Comparison of ENCODE assay signal across 8 cellular contexts in the genomic region with DNA sequence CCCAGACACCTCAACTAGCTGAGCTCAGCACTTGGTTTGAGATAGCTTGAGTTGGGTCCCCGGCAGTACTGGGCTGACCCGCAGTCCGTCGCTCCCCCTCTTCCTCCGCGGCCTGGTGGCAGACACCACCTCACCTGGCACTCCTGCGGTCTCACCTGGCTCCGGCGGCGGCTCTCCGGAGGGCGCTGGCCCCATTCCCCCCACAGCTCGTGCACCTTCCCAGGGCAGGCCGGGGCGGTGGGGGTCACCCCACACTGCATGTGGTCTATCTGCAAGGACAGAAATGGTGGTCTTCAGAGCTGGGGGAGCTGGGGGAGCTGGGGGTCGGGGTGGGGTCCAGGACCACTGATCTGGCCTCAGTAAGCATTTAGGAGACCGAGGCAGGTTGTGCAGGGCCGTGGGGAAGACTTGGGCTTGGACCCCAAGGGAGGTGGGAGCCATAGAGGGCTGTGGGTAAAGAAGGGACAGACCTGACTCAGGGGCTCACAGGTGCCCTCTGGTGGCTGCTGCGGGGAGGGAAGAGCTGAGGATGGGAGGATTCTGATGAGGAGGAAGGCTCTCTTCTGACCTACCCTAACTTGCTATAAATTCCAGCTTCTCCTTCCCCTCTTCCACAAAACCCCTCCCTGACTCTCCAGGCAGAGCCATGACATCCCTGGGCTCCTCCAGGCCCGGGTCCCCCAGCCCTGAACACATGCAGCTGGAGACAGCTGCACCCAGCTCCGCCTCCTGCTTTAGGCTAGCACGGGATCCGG. TPM values are rescaled to one million over a fixed set of nuclear protein-coding genes. Genes with fewer than 3 reads are reported as not detected.
DNase-seq lines count a peak whose midpoint lies in the region; ATAC-seq and TF ChIP-seq lines count a peak whose summit lies in the region.

No MANE protein-coding gene starts in this region.

- H3K4me1 ChIP-seq in A673 (ENCODE audit: insufficient read depth, low read length, poor library complexity, severe bottlenecking): no peaks in the 10 kb centered on the region
- H3K4me1 ChIP-seq in cardiac muscle cell (ENCODE audit: low read depth): no peaks in the 10 kb centered on the region

- TF ChIP-seq CTCF in A673 (conservative IDR thresholded peaks at IDR 0.05; ENCODE audit: low read depth, low read length): peak; percentile 76
- peak; percentile 93 for TF ChIP-seq CTCF in GM12875 (IDR thresholded peaks at IDR 0.05; ENCODE audit: borderline replicate concordance, insufficient read depth, low read depth, low read length)
- peak; percentile 81 for TF ChIP-seq CTCF in cardiac muscle cell (IDR thresholded peaks at IDR 0.05; ENCODE audit: low read depth, low read length)

- H3K4me3 ChIP-seq in A673 (ENCODE audit: low read depth, low read length, poor library complexity, severe bottlenecking) (no peak overlapping the region), GM12875 (ENCODE audit: low read depth, low read length) (no peak overlapping the region), cardiac muscle cell (no peak overlapping the region)

- ATAC-seq in HG03175 (IDR thresholded peaks at IDR 0.05; ENCODE audit: unreplicated experiment) (no peak), HG02970 (IDR thresholded peaks at IDR 0.05; ENCODE audit: low FRiP score, unreplicated experiment) (no peak)

- BruUV-seq in A673 (replicated peaks; lab: Mats Ljungman, UMichigan): no TSS peak

- peak; percentile 63 for DNase-seq in A673 (ENCODE audit: low spot score)
- DNase-seq in RPMI8226: peak; percentile 66
- peak; percentile 46 for DNase-seq in activated T-helper 9 cell treated with anti-CD3 and anti-CD28 coated beads, Interleukin-2, amount 50 U/mL, for 16 hours (ENCODE audit: low read depth)
- peak; percentile 53 to 61 for DNase-seq in cardiac muscle cell (ENCODE audit: low read depth in 1 of 2, low spot score in 1 of 2)
- peak; percentile 41 to 67 for DNase-seq in stimulated activated CD4-positive, alpha-beta T cell treated with anti-CD3 and anti-CD28 coated beads, Interleukin-12 subunit alpha, Interleukin-12 subunit beta, amount 100 ng/mL, for 24 hours (ENCODE audit: low read depth in 2 of 2)

- intact Hi-C loops in A673 (cut with micrococcal nuclease; ENCODE audit: unreplicated experiment): loop anchor here (5.0 kb wide), 1 partner anchor 258 kb away; no protein-coding TSS in a partner anchor

- H3K27ac ChIP-seq in A673 (ENCODE audit: low read depth, low read length, poor library complexity, severe bottlenecking) (no peak overlapping the region), cardiac muscle cell (no peak overlapping the region)

- H3K9me3 ChIP-seq in A673 (ENCODE audit: low read depth, low read length, poor library complexity, severe bottlenecking): no peaks in the 10 kb centered on the region
- H3K9me3 ChIP-seq in cardiac muscle cell (ENCODE audit: low read depth): no peaks in the 10 kb centered on the region

- H3K27me3 ChIP-seq in A673 (replicated peaks; ENCODE audit: insufficient read depth, low read depth, low read length, poor library complexity) (no peaks in the 10 kb centered on the region), cardiac muscle cell (no peaks in the 10 kb centered on the region)

- CTCF ChIA-PET in A673 (lab: Charles Lee): interaction anchor here (0.6 to 1.1 kb wide), 5 partner anchors 10 to 458 kb away, joined by 3 to 7 read pairs (median 4); partner anchors contain the start of gene PLIN5

- POLR2A ChIA-PET in A673 (lab: Charles Lee; ENCODE audit: low non-redundant PET): no interaction called here

- H3K36me3 ChIP-seq in A673 (ENCODE audit: insufficient read depth, low read length, poor library complexity, severe bottlenecking) (no peaks in the 10 kb centered on the region), cardiac muscle cell (no peaks in the 10 kb centered on the region)

RNA-seq across cellular contexts. Expression of gene PLIN4, which starts 6.7 kb away (rescaled TPM):
- 1.0 and 1.3 TPM in 2 replicates for total RNA-seq in A673 (2021)
- 0.07 and 0.42 TPM in 2 replicates for total RNA-seq in cardiac muscle cell
- 0.54 and 0.81 TPM in 2 replicates for polyA plus RNA-seq in cardiac muscle cell

RNA-seq across cellular contexts. Expression of gene PLIN5, which starts 10.0 kb away (rescaled TPM):
- total RNA-seq in A673 (2021) (3.0 and 6.8 TPM in 2 replicates), cardiac muscle cell (4.5 and 10.1 TPM in 2 replicates)
- polyA plus RNA-seq in cardiac muscle cell: 8.7 and 10.8 TPM in 2 replicates

RNA-seq across cellular contexts. Expression of gene LRG1, which starts 14.9 kb away (rescaled TPM):
- 0.20 TPM in 1 of 2 replicates, not detected in the other for total RNA-seq in A673 (2021)
- total RNA-seq in cardiac muscle cell: 0.49 and 0.66 TPM in 2 replicates
- 0.54 and 0.68 TPM in 2 replicates for polyA plus RNA-seq in cardiac muscle cell

RNA-seq across cellular contexts. Expression of gene SEMA6B, which starts 34.5 kb away (rescaled TPM):
- 9.2 and 12.2 TPM in 2 replicates for total RNA-seq in A673 (2021)
- total RNA-seq in cardiac muscle cell: 74.8 and 130 TPM in 2 replicates
- 10.5 and 23.0 TPM in 2 replicates for polyA plus RNA-seq in cardiac muscle cell

RNA-seq across cellular contexts. Expression of gene HDGFL2, which starts 52.9 kb away (rescaled TPM):
- 89.6 and 94.8 TPM in 2 replicates for total RNA-seq in A673 (2021)
- 186 and 246 TPM in 2 replicates for total RNA-seq in cardiac muscle cell
- polyA plus RNA-seq in cardiac muscle cell: 123 and 140 TPM in 2 replicates
